In the genomic region with DNA sequence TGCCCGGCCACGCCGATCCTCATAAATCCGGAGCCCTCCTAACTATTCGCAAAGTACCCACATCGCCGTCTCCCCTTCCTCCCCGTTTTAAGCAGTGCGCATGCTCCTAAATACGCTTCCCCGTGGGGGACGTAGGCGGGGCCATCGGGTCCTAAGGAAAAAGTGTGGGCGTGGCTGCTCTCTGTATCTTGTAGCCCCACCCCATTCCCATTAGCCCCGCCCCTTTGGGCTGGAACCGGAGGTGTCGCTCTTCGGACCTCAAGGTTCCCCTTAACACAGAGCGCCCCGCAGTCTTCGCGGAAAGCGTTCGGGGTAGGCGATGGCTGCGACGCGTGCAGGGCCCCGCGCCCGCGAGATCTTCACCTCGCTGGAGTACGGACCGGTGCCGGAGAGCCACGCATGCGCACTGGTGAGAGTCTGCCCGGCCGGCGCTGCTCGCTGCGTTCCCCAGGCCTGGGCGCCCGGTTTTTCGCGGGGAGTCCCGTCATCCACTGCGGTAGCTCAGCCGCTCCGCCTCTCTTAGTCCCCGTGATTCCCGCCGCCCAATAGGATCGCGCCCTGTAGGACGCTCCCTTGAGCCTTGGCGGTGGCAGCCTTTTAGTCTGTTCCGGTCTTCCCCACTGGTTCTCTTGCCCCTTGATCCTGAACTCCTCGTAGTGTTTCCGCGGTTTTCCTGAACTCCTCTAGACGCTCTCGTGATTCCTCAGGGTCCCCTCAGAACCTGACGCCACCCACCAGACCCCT, we compare ENCODE assay signal across 8 cellular contexts. TPM values are rescaled to one million over a fixed set of nuclear protein-coding genes. Genes with fewer than 3 reads are reported as not detected.
DNase-seq lines count a peak whose midpoint lies in the region; TF ChIP-seq lines count a peak whose summit lies in the region.

A gene (plus strand): TSS at position 213 of the 744 bp plus-strand sequence. CDS start 107 bp downstream, at position 320.

- H2BK120ac ChIP-seq in H9 (ENCODE audit: low read depth, low read length, poor library complexity, severe bottlenecking), result no peak within 1 kb of the TSS

- TF ChIP-seq EP300 in neural cell (conservative IDR thresholded peaks at IDR 0.05; ENCODE audit: poor library complexity, severe bottlenecking) (peak; percentile 28), stomach (IDR thresholded peaks at IDR 0.05) (no peak)

- H3K4me3 ChIP-seq in MG63 (peak within 1 kb of the TSS; percentile 89), fibroblast of the aortic adventitia (ENCODE audit: low read depth, low read length) (peak within 1 kb of the TSS; percentile 83), neural cell (ENCODE audit: low read length) (peak within 1 kb of the TSS; percentile 85), stomach (peak within 1 kb of the TSS; percentile 69 to 98 (median 81))

- H2AK5ac ChIP-seq in H9 (ENCODE audit: insufficient read length, low read length), result no peak within 1 kb of the TSS

- H3K9me3 ChIP-seq in H9 (ENCODE audit: control insufficient read depth, low read depth, low read length) (no peaks in the 10 kb centered on the region), MG63 (no peaks in the 10 kb centered on the region), neural cell (ENCODE audit: low read length) (no peaks in the 10 kb centered on the region), stomach (no peaks in the 10 kb centered on the region)

- H3K27ac ChIP-seq in H9 (ENCODE audit: insufficient read length, low read depth, low read length) (peak within 1 kb of the TSS; percentile 72), neural cell (ENCODE audit: low read length) (peak within 1 kb of the TSS; percentile 99), stomach (peak within 1 kb of the TSS; percentile 94 to 99 (median 97))

- H3K4ac ChIP-seq in H9 (ENCODE audit: low read depth, low read length), result no peak within 1 kb of the TSS; the same call in 1 of the 2 replicates

- peak within 1 kb of the TSS; percentile 69 for H2BK5ac ChIP-seq in H9 (ENCODE audit: insufficient read length, low read length)

- peaks cover 7% of the 10 kb centered on the region for H3K79me1 ChIP-seq in H9 (ENCODE audit: insufficient read depth, low read depth, low read length, poor library complexity, severe bottlenecking)

- peak within 1 kb of the TSS; percentile 72 for H3K4me2 ChIP-seq in H9 (ENCODE audit: insufficient read depth, insufficient read length, low read length)
- H3K4me2 ChIP-seq in neural cell (ENCODE audit: low read length), result peak within 1 kb of the TSS; percentile 93

- peak within 1 kb of the TSS; percentile 96 to 98 for H3K4me3 Mint-ChIP-seq in H9

- H3K14ac ChIP-seq in H9 (ENCODE audit: insufficient read depth, low read length), result peak within 1 kb of the TSS; percentile 99

- no peaks in the 10 kb centered on the region for H3K27me3 ChIP-seq in H9 (ENCODE audit: insufficient read depth, low read length)
- H3K27me3 ChIP-seq in MG63, result no peaks in the 10 kb centered on the region
- no peaks in the 10 kb centered on the region for H3K27me3 ChIP-seq in neural cell (ENCODE audit: insufficient read depth, low read depth, low read length)
- H3K27me3 ChIP-seq in stomach, result no peaks in the 10 kb centered on the region

- no peak within 1 kb of the TSS for H4K5ac ChIP-seq in H9 (ENCODE audit: insufficient read length, low read depth, low read length)

- TF ChIP-seq POLR2A in stomach (IDR thresholded peaks at IDR 0.05), result peak in 1 of 4 donors; percentile 85

- DNase-seq in ELR (ENCODE audit: low read depth) (peak; percentile 99), H9 (peak; percentile 98), MG63 (peak; percentile 99), SHP77 treated with DMSO at 0.1 percent for 48 hours (lab: John Stamatoyannopoulos, UW) (peak; percentile 97), fibroblast of the aortic adventitia (ENCODE audit: low read depth) (peak; percentile 97), stomach (peak; percentile 98)
- DNase-seq in activated effector memory CD4-positive, alpha-beta T cell treated with anti-CD3 and anti-CD28 coated beads, Interleukin-2, amount 50 U/mL, for 16 hours, result peak; percentile 99

- no peak within 1 kb of the TSS for H3K56ac ChIP-seq in H9 (ENCODE audit: insufficient read length, low read depth, low read length)

- peak within 1 kb of the TSS; percentile 37 for H3T11ph ChIP-seq in H9 (ENCODE audit: low read length)

- H4K20me1 ChIP-seq in H9 (ENCODE audit: control insufficient read depth, insufficient read depth, insufficient read length) (no peaks in the 10 kb centered on the region), neural cell (ENCODE audit: insufficient read depth) (no peaks in the 10 kb centered on the region)

- H2AFZ ChIP-seq in H9 (ENCODE audit: low read length), result no peak within 1 kb of the TSS
- peak within 1 kb of the TSS; percentile 92 for H2AFZ ChIP-seq in neural cell (ENCODE audit: low read depth, low read length)

- H3K23ac ChIP-seq in H9 (ENCODE audit: insufficient read length, low read depth, low read length), result no peak within 1 kb of the TSS

- H3K4me1 Mint-ChIP-seq in H9, result peaks cover 10 to 28% of the 10 kb centered on the region in 2 experiments

- no peaks in the 10 kb centered on the region for H3K9me2 ChIP-seq in neural cell (ENCODE audit: insufficient read depth, low read length)

- H3K23me2 ChIP-seq in H9 (ENCODE audit: insufficient read length, low read depth, low read length, poor library complexity, severe bottlenecking), result peaks cover 5% of the 10 kb centered on the region

- H3K9me3 Mint-ChIP-seq in H9, result no peaks in the 10 kb centered on the region; a peak in 1 of 5 replicates

- H3K79me2 ChIP-seq in H9 (ENCODE audit: insufficient read depth, low read length) (no peaks in the 10 kb centered on the region; the same call in 1 of the 2 replicates), neural cell (replicated peaks; ENCODE audit: insufficient read depth, low read length) (peaks cover 6% of the 10 kb centered on the region)

- H3K4me1 ChIP-seq in H9 (ENCODE audit: insufficient read depth, low read length) (no peaks in the 10 kb centered on the region), stomach (peaks cover 9 to 68% (median 40%) of the 10 kb centered on the region in 4 donors)

- H2BK20ac ChIP-seq in H9 (ENCODE audit: low read depth, low read length, poor library complexity, severe bottlenecking), result no peak within 1 kb of the TSS

- H3K36me3 ChIP-seq in MG63 (peaks cover 30% of the 10 kb centered on the region), neural cell (ENCODE audit: insufficient read depth, low read length) (no peaks in the 10 kb centered on the region), stomach (peaks cover 4 to 24% (median 23%) of the 10 kb centered on the region in 4 donors)

- TF ChIP-seq CTCF in H9 (conservative IDR thresholded peaks at IDR 0.05) (no peak), fibroblast of the aortic adventitia (IDR thresholded peaks at IDR 0.05; ENCODE audit: insufficient read depth, low read length) (no peak), neural cell (IDR thresholded peaks at IDR 0.05; ENCODE audit: poor library complexity, severe bottlenecking) (no peak), stomach (IDR thresholded peaks at IDR 0.05) (no peak)

- intact Hi-C loops in stomach (cut with DNase I; ENCODE audit: low total_unique reads), result no loop called here

- TF ChIP-seq RAD21 in neural cell (conservative IDR thresholded peaks at IDR 0.05), result no peak

- H3K9ac ChIP-seq in H9 (ENCODE audit: extremely low read depth, insufficient read length, low read length) (peak within 1 kb of the TSS; percentile 97), neural cell (ENCODE audit: low read length) (peak within 1 kb of the TSS; percentile 91)

- H3K18ac ChIP-seq in H9 (ENCODE audit: insufficient read length, low read depth, low read length), result peak within 1 kb of the TSS; percentile 97

- no CpG with 5 or more reads among the region's 66 CpGs for WGBS in H9 (ENCODE audit: extremely low coverage, insufficient read length, low lambda C conversion rate)
- WGBS in stomach, 5 donors, result 0 to 1% (median 0%) methylated on average over 53 to 66 of the region's 66 CpGs

- no peak within 1 kb of the TSS for H2BK15ac ChIP-seq in H9 (ENCODE audit: low read depth, low read length)

- H4K8ac ChIP-seq in H9 (replicated peaks; ENCODE audit: insufficient read length, low read depth, low read length), result no peak within 1 kb of the TSS

- no peaks in the 10 kb centered on the region; the same call in 1 of the 2 replicates for H3K27me3 Mint-ChIP-seq in H9 (ENCODE audit: low read depth)

- H4K91ac ChIP-seq in H9 (ENCODE audit: insufficient read length, low read depth, low read length), result peak within 1 kb of the TSS; percentile 48

- H3K36me3 Mint-ChIP-seq in H9 (ENCODE audit: insufficient read depth in 1 of 3, low read depth in 3 of 3), result peaks cover 35 to 47% (median 43%) of the 10 kb centered on the region in 3 experiments

- peak within 1 kb of the TSS; percentile 99 to 100 (median 99) for H3K27ac Mint-ChIP-seq in H9

- no peak within 1 kb of the TSS for H2BK12ac ChIP-seq in H9 (ENCODE audit: insufficient read length, low read depth, low read length)

- peaks cover 5% of the 10 kb centered on the region for H3F3A ChIP-seq in neural cell (ENCODE audit: insufficient read depth, low read length, poor library complexity, severe bottlenecking)

TF ChIP-seq in neural cell, 6 proteins besides CTCF, POLR2A, EP300 and RAD21 (continues in another document):
- TF ChIP-seq SMC3 (conservative IDR thresholded peaks at IDR 0.05; ENCODE audit: poor library complexity), result peak; percentile 37
- TF ChIP-seq POLR2AphosphoS5 (IDR thresholded peaks at IDR 0.05), result peak; percentile 99
- no peak for TF ChIP-seq EZH2 (IDR thresholded peaks at IDR 0.05; ENCODE audit: borderline replicate concordance, insufficient read depth, low read length, poor library complexity, severe bottlenecking)

RNA-seq across cellular contexts. Expression of the gene that starts here (rescaled TPM):
- total RNA-seq in H9 (2021) (51.7 and 54.4 TPM in 2 replicates), fibroblast of the aortic adventitia (ENCODE audit: low replicate concordance) (25.0 and 29.6 TPM in 2 replicates), stomach (100 to 1,000 TPM in 1 of 5 donors, 10 to 100 TPM in 4; 27.9 to 198 (median 42.6) TPM)
- total RNA-seq in MG63 (2014; rRNA removed; shearing (Covaris generic); ENCODE audit: low replicate concordance), result 86.4 and 89.0 TPM in 2 replicates
- polyA plus RNA-seq in neural cell (13.5 and 16.7 TPM in 2 replicates), stomach (10 to 100 TPM; 32.2 to 43.1 (median 42.5) TPM)
- polyA minus RNA-seq in neural cell, result 8.1 and 14.9 TPM in 2 replicates

Comparison
In these comparisons a context has a peak if more than half of its experiments do, and no peak if none do; other contexts are left out.
1. Peak in every context shown above with its lines: DNase-seq, H3K4me3 ChIP-seq and H3K27ac ChIP-seq.